26 cellular contexts compared by ENCODE assay signal in the genomic region with DNA sequence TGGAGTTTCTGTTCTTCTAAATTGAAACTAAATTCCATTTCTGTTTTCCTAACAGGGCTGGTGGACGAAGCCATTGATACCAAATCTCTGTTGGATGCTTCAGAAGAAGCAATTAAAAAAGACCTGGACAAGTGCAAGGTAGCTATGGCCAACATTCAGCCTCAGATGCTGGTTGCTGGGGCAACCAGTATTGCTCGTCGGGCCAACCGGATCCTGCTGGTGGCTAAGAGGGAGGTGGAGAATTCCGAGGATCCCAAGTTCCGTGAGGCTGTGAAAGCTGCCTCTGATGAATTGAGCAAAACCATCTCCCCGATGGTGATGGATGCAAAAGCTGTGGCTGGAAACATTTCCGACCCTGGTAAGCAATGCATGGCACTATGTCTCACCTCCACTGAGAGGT.
"Had no signal": no experiment of that assay in that cellular context is flagged by ENCODE, and none has a peak within 500 bp of the region (broad histone marks: within the 10 kb centered on the region; RNA-seq: fewer than 3 reads in every experiment).

No MANE protein-coding gene starts in this region.

- H3K4me1 ChIP-seq: SJSA1 had no signal

- FAIRE-seq: RCC 7860, TTC549 had no signal

- H3K27me3 Mint-ChIP-seq: activated B cell treated with CpG ODN at 0.5 μM for 24 hours; activated CD4-positive, alpha-beta memory T cell treated with anti-CD3 and anti-CD28 coated beads, Interleukin-2, amount 10 ng/mL, durations not matched to agents 7 days and 5 days; activated naive CD4-positive, alpha-beta T cell treated with anti-CD3 and anti-CD28 coated beads, Interleukin-2, amount 10 ng/mL, durations not matched to agents 7 days and 5 days; activated naive CD8-positive, alpha-beta T cell treated with anti-CD3 and anti-CD28 coated beads for 36 hours; central memory CD8-positive, alpha-beta T cell had no signal

- H3K27ac Mint-ChIP-seq: activated B cell treated with CpG ODN at 0.5 μM for 24 hours; activated CD4-positive, alpha-beta memory T cell treated with anti-CD3 and anti-CD28 coated beads, Interleukin-2, amount 10 ng/mL, durations not matched to agents 7 days and 5 days; activated naive CD4-positive, alpha-beta T cell treated with anti-CD3 and anti-CD28 coated beads, Interleukin-2, amount 10 ng/mL, durations not matched to agents 7 days and 5 days; activated naive CD8-positive, alpha-beta T cell treated with anti-CD3 and anti-CD28 coated beads for 36 hours; activated T-cell treated with anti-CD3 and anti-CD28 coated beads, Interleukin-2, amount 50 U/mL, for 72 hours; activated T-helper 2 cell treated with anti-CD3 and anti-CD28 coated beads, Interferon-gamma antibody, Interleukin-2, Interleukin-4, amounts not matched to agents 10 μg/mL and 5 μg/mL and 100 μg/mL, durations not matched to agents 14 hours and 24 hours and 36 hours; T-helper 1 cell treated with Interleukin-12 subunit alpha and Interleukin-12 subunit beta and Interleukin-4 antibody, amounts not matched to agents 30 μg/mL and 1 μg/mL, for 36 hours had no signal

- H3K27me3 ChIP-seq: SJSA1 had no signal

- H3K9me3 Mint-ChIP-seq: activated B cell treated with CpG ODN at 0.5 μM for 24 hours; activated CD4-positive, alpha-beta memory T cell treated with anti-CD3 and anti-CD28 coated beads, Interleukin-2, amount 10 ng/mL, durations not matched to agents 7 days and 5 days; activated naive CD4-positive, alpha-beta T cell treated with anti-CD3 and anti-CD28 coated beads, Interleukin-2, amount 10 ng/mL, durations not matched to agents 7 days and 5 days; activated naive CD8-positive, alpha-beta T cell treated with anti-CD3 and anti-CD28 coated beads for 36 hours; activated T-cell treated with anti-CD3 and anti-CD28 coated beads, Interleukin-2, amount 50 U/mL, for 72 hours; activated T-helper 2 cell treated with anti-CD3 and anti-CD28 coated beads, Interferon-gamma antibody, Interleukin-2, Interleukin-4, amounts not matched to agents 10 μg/mL and 5 μg/mL and 100 μg/mL, durations not matched to agents 14 hours and 24 hours and 36 hours; central memory CD8-positive, alpha-beta T cell; T-helper 1 cell treated with Interleukin-12 subunit alpha and Interleukin-12 subunit beta and Interleukin-4 antibody, amounts not matched to agents 30 μg/mL and 1 μg/mL, for 36 hours had no signal

- DNase-seq: activated B cell treated with CpG ODN at 0.5 μM for 24 hours; activated CD4-positive, alpha-beta memory T cell treated with anti-CD3 and anti-CD28 coated beads, Interleukin-2, amount 10 ng/mL, durations not matched to agents 7 days and 5 days; activated CD4-positive, alpha-beta T cell treated with anti-CD3 and anti-CD28 coated beads for 1 hour; activated CD4-positive, alpha-beta T cell treated with anti-CD3 and anti-CD28 coated beads, Interleukin-2, amount 50 U/mL, for 1 hour; activated CD8-positive, alpha-beta memory T cell treated with anti-CD3 and anti-CD28 coated beads, Interleukin-2, amount 50 U/mL, for 4 hours; activated gamma-delta T cell treated with Interleukin-2 at 50 U/mL for 16 hours; activated naive CD4-positive, alpha-beta T cell treated with anti-CD3 and anti-CD28 coated beads, Interleukin-2, amount 10 ng/mL, durations not matched to agents 7 days and 5 days; activated naive CD8-positive, alpha-beta T cell treated with anti-CD3 and anti-CD28 coated beads for 36 hours; activated T-cell treated with anti-CD3 and anti-CD28 coated beads, Interleukin-2, amount 50 U/mL, for 72 hours; KG1; MV-4-11; NCI-H1092 treated with DMSO at 0.1 percent for 48 hours; NCI-H1417 treated with DMSO at 0.1 percent for 48 hours; NCI-H1694 treated with DMSO at 0.1 percent for 48 hours; NCI-H2029 treated with DMSO at 0.1 percent for 48 hours; NCI-H446; SHP77; SW 1271; T1000 had no signal

- ATAC-seq: activated T-cell treated with anti-CD3 and anti-CD28 coated beads, Interleukin-2, amount 50 U/mL, for 72 hours; SK-N-SH treated with all-trans-retinoic acid at 6 μM for 48 hours had no signal

- H3K4me3 Mint-ChIP-seq: activated B cell treated with CpG ODN at 0.5 μM for 24 hours; activated CD4-positive, alpha-beta memory T cell treated with anti-CD3 and anti-CD28 coated beads, Interleukin-2, amount 10 ng/mL, durations not matched to agents 7 days and 5 days; activated naive CD4-positive, alpha-beta T cell treated with anti-CD3 and anti-CD28 coated beads, Interleukin-2, amount 10 ng/mL, durations not matched to agents 7 days and 5 days; activated naive CD8-positive, alpha-beta T cell treated with anti-CD3 and anti-CD28 coated beads for 36 hours; activated T-cell treated with anti-CD3 and anti-CD28 coated beads, Interleukin-2, amount 50 U/mL, for 72 hours; central memory CD8-positive, alpha-beta T cell; T-helper 1 cell treated with Interleukin-12 subunit alpha and Interleukin-12 subunit beta and Interleukin-4 antibody, amounts not matched to agents 30 μg/mL and 1 μg/mL, for 36 hours had no signal

- H3K27ac ChIP-seq: SJSA1 had no signal

- H3K4me1 Mint-ChIP-seq: activated B cell treated with CpG ODN at 0.5 μM for 24 hours; activated naive CD4-positive, alpha-beta T cell treated with anti-CD3 and anti-CD28 coated beads, Interleukin-2, amount 10 ng/mL, durations not matched to agents 7 days and 5 days; activated naive CD8-positive, alpha-beta T cell treated with anti-CD3 and anti-CD28 coated beads for 36 hours; central memory CD8-positive, alpha-beta T cell had no signal

- H3K4me3 ChIP-seq: SJSA1 had no signal

- H3K9me3 ChIP-seq: SJSA1 had no signal
